18 cellular contexts compared by ENCODE assay signal in genomic region chr19:16951529-16951928, GRCh38.
DNase-seq lines count a peak whose midpoint lies in the region; ATAC-seq lines count a peak whose summit lies in the region.
"Had no signal": no experiment of that assay in that cellular context is flagged by ENCODE, and none has a peak within 500 bp of the region (broad histone marks: within the 10 kb centered on the region; RNA-seq: fewer than 3 reads in every experiment).

No MANE protein-coding gene starts in this region.

- H2AK5ac ChIP-seq in trophoblast cell (ENCODE audit: low read length): no peak overlapping the region

- no peaks in the 10 kb centered on the region for H3K27me3 ChIP-seq in trophoblast cell (ENCODE audit: insufficient read depth, low read length)
- H3K27me3 ChIP-seq: adrenal gland had no signal

- no peak overlapping the region for H3K27ac ChIP-seq in trophoblast cell (ENCODE audit: low read depth, low read length)
- H3K27ac ChIP-seq: adrenal gland, C4-2B, left ventricle myocardium inferior had no signal

- no peak overlapping the region for H4K91ac ChIP-seq in trophoblast cell (ENCODE audit: low read depth, low read length)

- DNase-seq in D341Med (ENCODE audit: low spot score) (peak; percentile 6), HK-2 (ENCODE audit: unreplicated experiment) (peak; percentile 18), RPMI7951 (ENCODE audit: low read depth) (peak; percentile 55), kidney tubule cell (ENCODE audit: low spot score) (peak; percentile 2), SIG-M5 (lab: John Stamatoyannopoulos, UW) (no peak), RKO (ENCODE audit: low spot score) (no peak), trophoblast cell (no peak)
- DNase-seq: activated CD4-positive, alpha-beta T cell treated with anti-CD3 and anti-CD28 coated beads for 48 hours; activated gamma-delta T cell; central memory CD4-positive, alpha-beta T cell; Karpas-422; left ventricle myocardium inferior; NCI-H1092 treated with DMSO at 0.1 percent for 48 hours; NCI-H2107; NCI-H748 treated with DMSO at 0.1 percent for 48 hours had no signal

- no peak overlapping the region for H4K12ac ChIP-seq in trophoblast cell (ENCODE audit: low read depth, low read length)

- no peak overlapping the region for H3K18ac ChIP-seq in trophoblast cell (ENCODE audit: low read length)

- H3K23ac ChIP-seq in trophoblast cell (ENCODE audit: low read length): no peak overlapping the region

- no peaks in the 10 kb centered on the region for H3K79me1 ChIP-seq in trophoblast cell (ENCODE audit: low read length)

- no peaks in the 10 kb centered on the region for H3K4me1 ChIP-seq in trophoblast cell (ENCODE audit: control insufficient read depth in 1 of 2, insufficient read depth in 2 of 2, low read length in 2 of 2)
- H3K4me1 ChIP-seq: adrenal gland had no signal

- ATAC-seq in HG03108 (IDR thresholded peaks at IDR 0.05; ENCODE audit: unreplicated experiment): no peak

- H3K79me2 ChIP-seq in trophoblast cell (ENCODE audit: control insufficient read depth, insufficient read depth, low read length, poor library complexity): no peaks in the 10 kb centered on the region

- H3K4me3 ChIP-seq in trophoblast cell (ENCODE audit: low read depth, low read length): no peak overlapping the region
- H3K4me3 ChIP-seq: adrenal gland, left ventricle myocardium inferior had no signal

- no peak overlapping the region for H3K9ac ChIP-seq in trophoblast cell (ENCODE audit: low read length)

- no peak overlapping the region for H2BK12ac ChIP-seq in trophoblast cell (ENCODE audit: low read length)

- H3K4ac ChIP-seq in trophoblast cell (ENCODE audit: low read depth, low read length): no peak overlapping the region

- no peak overlapping the region for H2AFZ ChIP-seq in trophoblast cell (ENCODE audit: insufficient read depth, low read length, poor library complexity)

- H2BK5ac ChIP-seq in trophoblast cell (ENCODE audit: low read depth, low read length, poor library complexity): no peak overlapping the region

- H4K8ac ChIP-seq in trophoblast cell (ENCODE audit: low read depth, low read length): no peak overlapping the region

- peaks cover 5% of the 10 kb centered on the region for H3K9me3 ChIP-seq in trophoblast cell (ENCODE audit: insufficient read depth, low read depth, low read length)
- H3K9me3 ChIP-seq: adrenal gland, left ventricle myocardium inferior had no signal

- no peaks in the 10 kb centered on the region for H3K36me3 ChIP-seq in trophoblast cell (ENCODE audit: control insufficient read depth in 1 of 2, insufficient read depth in 2 of 2, low read length in 2 of 2)
- H3K36me3 ChIP-seq: adrenal gland, left ventricle myocardium inferior had no signal

- H3K14ac ChIP-seq in trophoblast cell (ENCODE audit: low read length): no peak overlapping the region

- H2BK120ac ChIP-seq in trophoblast cell (ENCODE audit: insufficient read depth, low read length, poor library complexity): no peak overlapping the region

- no peak overlapping the region for H3K4me2 ChIP-seq in trophoblast cell (ENCODE audit: low read length)

- whole genome bisulfite sequencing in trophoblast cell (ENCODE audit: extremely low coverage, insufficient coverage, insufficient read length): no CpG with 5 or more reads among the region's 6 CpGs

Comparison
In these comparisons a context has a peak if more than half of its experiments do, and no peak if none do; other contexts are left out.
1. DNase-seq: peak in D341Med (single experiment), HK-2 (single experiment), RPMI7951 (single experiment) and kidney tubule cell (single experiment); none in SIG-M5 (single experiment), RKO (single experiment) and trophoblast cell (0 of 2).